Comparison of ENCODE assay signal across 29 cellular contexts in genomic region chr7:133040617-133041016, GRCh38.
"Had no signal": no experiment of that assay in that cellular context is flagged by ENCODE, and none has a peak within 500 bp of the region (broad histone marks: within the 10 kb centered on the region; RNA-seq: fewer than 3 reads in every experiment).

No MANE protein-coding gene starts in this region.

- H3K27me3 Mint-ChIP-seq: activated B cell treated with CpG ODN at 0.5 μM for 24 hours; activated naive CD8-positive, alpha-beta T cell; brain; naive thymus-derived CD8-positive, alpha-beta T cell had no signal

- H3K4me3 Mint-ChIP-seq: activated B cell treated with CpG ODN at 0.5 μM for 24 hours; activated naive CD8-positive, alpha-beta T cell; activated T-cell treated with anti-CD3 and anti-CD28 coated beads, Interleukin-2, amount 50 U/mL, for 72 hours; brain; naive thymus-derived CD8-positive, alpha-beta T cell; neural crest cell had no signal

- DNase-seq: activated B cell treated with CpG ODN at 0.5 μM for 24 hours; activated naive CD4-positive, alpha-beta T cell treated with Interleukin-2 at 50 U/mL for 16 hours; activated T-cell treated with anti-CD3 and anti-CD28 coated beads for 4 hours; activated T-cell treated with anti-CD3 and anti-CD28 coated beads, Interleukin-2, amount 50 U/mL, for 72 hours; adrenal gland; aorta; cerebellar nuclear complex; dorsolateral prefrontal cortex; effector memory CD4-positive, alpha-beta T cell; left lung; lower lobe of right lung; mesenchymal stem cell; naive thymus-derived CD8-positive, alpha-beta T cell; nucleus accumbens; pancreas; retina; stimulated activated CD4-positive, alpha-beta T cell treated with anti-CD3 and anti-CD28 coated beads, Interleukin-12 subunit alpha, Interleukin-12 subunit beta, amount 100 ng/mL, for 4 hours; stimulated activated CD4-positive, alpha-beta T cell treated with anti-CD3 and anti-CD28 coated beads, Interleukin-4, amount 100 ng/mL, for 1 hour; stimulated activated naive CD8-positive, alpha-beta T cell treated with anti-CD3 and anti-CD28 coated beads, Interleukin-15, Interleukin-2, amounts not matched to agents 100 U/mL and 50 U/mL, for 24 hours; trophoblast cell had no signal

- H3K27ac Mint-ChIP-seq: activated B cell treated with CpG ODN at 0.5 μM for 24 hours; activated naive CD8-positive, alpha-beta T cell; activated T-cell treated with anti-CD3 and anti-CD28 coated beads, Interleukin-2, amount 50 U/mL, for 72 hours; naive thymus-derived CD8-positive, alpha-beta T cell had no signal

- H3K27ac ChIP-seq: adrenal gland, cardiac muscle cell, coronary artery, dorsolateral prefrontal cortex, left lung, lower lobe of right lung, pancreas, prostate gland, skin epidermis, thoracic aorta had no signal

- H3K4me1 ChIP-seq: left lung, lower lobe of right lung, pancreas, prostate gland had no signal

- H3K36me3 ChIP-seq: adrenal gland, cardiac muscle cell, left lung, lower lobe of right lung, pancreas, prostate gland, thoracic aorta had no signal

- ATAC-seq: activated T-cell treated with anti-CD3 and anti-CD28 coated beads, Interleukin-2, amount 50 U/mL, for 72 hours; left lung; lower lobe of right lung; naive thymus-derived CD8-positive, alpha-beta T cell; pancreas; sciatic nerve; stimulated activated naive CD8-positive, alpha-beta T cell treated with anti-CD3 and anti-CD28 coated beads, Interleukin-15, Interleukin-2, amounts not matched to agents 100 U/mL and 50 U/mL, for 24 hours had no signal

- H3K27me3 ChIP-seq: adrenal gland, cardiac muscle cell, dorsolateral prefrontal cortex, left lung, pancreas had no signal

- H3K9me3 Mint-ChIP-seq: activated T-cell treated with anti-CD3 and anti-CD28 coated beads, Interleukin-2, amount 50 U/mL, for 72 hours; brain; naive thymus-derived CD8-positive, alpha-beta T cell had no signal

- H3K4me3 ChIP-seq: adrenal gland, cardiac muscle cell, coronary artery, dorsolateral prefrontal cortex, left lung, lower lobe of right lung, pancreas, prostate gland, skin epidermis, thoracic aorta had no signal
